In the genomic region with DNA sequence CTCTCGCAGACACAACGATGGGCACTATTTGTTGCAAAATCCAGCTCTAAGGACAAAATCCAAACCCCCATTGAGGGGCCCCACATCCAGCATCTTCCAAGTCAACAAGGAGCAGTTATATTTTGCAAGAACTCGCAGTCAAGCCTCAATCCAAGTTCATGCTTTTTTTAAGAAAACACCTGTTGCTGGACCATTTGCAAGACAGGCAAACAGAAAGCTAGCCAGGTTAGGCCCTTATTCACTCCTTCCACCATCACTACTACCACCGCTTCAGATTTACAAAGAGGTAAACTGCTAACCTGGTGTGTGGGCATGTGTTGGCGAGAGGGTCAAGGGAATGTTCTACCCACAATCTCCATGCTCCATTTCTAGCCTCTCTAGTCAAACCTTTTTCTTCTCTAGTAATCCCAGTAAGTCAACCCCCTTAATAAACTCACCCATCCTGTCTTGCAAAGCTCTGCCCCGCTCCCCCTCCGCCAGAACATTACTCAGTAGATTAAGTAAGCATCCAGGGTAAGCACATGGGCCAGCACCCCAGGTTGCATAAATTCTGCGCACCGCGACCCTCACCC, we compare ENCODE assay signal across 8 cellular contexts. TPM values are rescaled to one million over a fixed set of nuclear protein-coding genes. Genes with fewer than 3 reads are reported as not detected.
A peak's percentile ranks its signal among the peaks of the same experiment; 100 is the strongest.
DNase-seq lines count a peak whose midpoint lies in the region; ATAC-seq lines count a peak whose summit lies in the region.

No MANE protein-coding gene starts in this region.

- no peak for ATAC-seq in activated CD8-positive, alpha-beta T cell treated with anti-CD3 and anti-CD28 coated beads, Interleukin-2, amount 10 ng/mL, durations not matched to agents 7 days and 5 days
- ATAC-seq in HG02840 (IDR thresholded peaks at IDR 0.05; ENCODE audit: low FRiP score, unreplicated experiment) (no peak), HG02678 (IDR thresholded peaks at IDR 0.05; ENCODE audit: unreplicated experiment) (no peak)

- peaks cover 27% of the 10 kb centered on the region for H3K4me1 Mint-ChIP-seq in T-helper 1 cell treated with Interleukin-12 subunit alpha and Interleukin-12 subunit beta and Interleukin-4 antibody, amounts not matched to agents 30 μg/mL and 1 μg/mL, for 36 hours (ENCODE audit: low read depth)
- peaks cover 29% of the 10 kb centered on the region for H3K4me1 Mint-ChIP-seq in activated CD8-positive, alpha-beta T cell treated with anti-CD3 and anti-CD28 coated beads, Interleukin-2, amount 10 ng/mL, durations not matched to agents 7 days and 5 days (ENCODE audit: low read depth)

- H3K36me3 Mint-ChIP-seq in T-helper 1 cell treated with Interleukin-12 subunit alpha and Interleukin-12 subunit beta and Interleukin-4 antibody, amounts not matched to agents 30 μg/mL and 1 μg/mL, for 36 hours (ENCODE audit: low read depth) = no peaks in the 10 kb centered on the region
- H3K36me3 Mint-ChIP-seq in activated CD8-positive, alpha-beta T cell treated with anti-CD3 and anti-CD28 coated beads, Interleukin-2, amount 10 ng/mL, durations not matched to agents 7 days and 5 days (ENCODE audit: low read depth) = no peaks in the 10 kb centered on the region

- H3K4me3 Mint-ChIP-seq in T-helper 1 cell treated with Interleukin-12 subunit alpha and Interleukin-12 subunit beta and Interleukin-4 antibody, amounts not matched to agents 30 μg/mL and 1 μg/mL, for 36 hours = peak overlapping the region; percentile 89
- H3K4me3 Mint-ChIP-seq in activated CD8-positive, alpha-beta T cell treated with anti-CD3 and anti-CD28 coated beads, Interleukin-2, amount 10 ng/mL, durations not matched to agents 7 days and 5 days = peak overlapping the region; percentile 86

- H3K27ac Mint-ChIP-seq in T-helper 1 cell treated with Interleukin-12 subunit alpha and Interleukin-12 subunit beta and Interleukin-4 antibody, amounts not matched to agents 30 μg/mL and 1 μg/mL, for 36 hours = peak overlapping the region; percentile 84
- peak overlapping the region; percentile 78 for H3K27ac Mint-ChIP-seq in activated CD8-positive, alpha-beta T cell treated with anti-CD3 and anti-CD28 coated beads, Interleukin-2, amount 10 ng/mL, durations not matched to agents 7 days and 5 days

- no peaks in the 10 kb centered on the region for H3K27me3 Mint-ChIP-seq in T-helper 1 cell treated with Interleukin-12 subunit alpha and Interleukin-12 subunit beta and Interleukin-4 antibody, amounts not matched to agents 30 μg/mL and 1 μg/mL, for 36 hours (ENCODE audit: low read depth)
- no peaks in the 10 kb centered on the region for H3K27me3 Mint-ChIP-seq in activated CD8-positive, alpha-beta T cell treated with anti-CD3 and anti-CD28 coated beads, Interleukin-2, amount 10 ng/mL, durations not matched to agents 7 days and 5 days (ENCODE audit: low read depth)

- peak overlapping the region; percentile 70 for H3K4me3 ChIP-seq in iPS-11a (ENCODE audit: low read depth, low read length)

- CTCF ChIA-PET in activated CD8-positive, alpha-beta T cell treated with anti-CD3 and anti-CD28 coated beads, Interleukin-2, amount 10 ng/mL, durations not matched to agents 7 days and 5 days (lab: Charles Lee) = interaction anchor here (2.1 to 2.3 kb wide), 3 partner anchors 24 to 137 kb away, joined by 4 to 11 read pairs (median 7); no protein-coding TSS in a partner anchor

- H3K9me3 Mint-ChIP-seq in T-helper 1 cell treated with Interleukin-12 subunit alpha and Interleukin-12 subunit beta and Interleukin-4 antibody, amounts not matched to agents 30 μg/mL and 1 μg/mL, for 36 hours = no peaks in the 10 kb centered on the region
- no peaks in the 10 kb centered on the region for H3K9me3 Mint-ChIP-seq in activated CD8-positive, alpha-beta T cell treated with anti-CD3 and anti-CD28 coated beads, Interleukin-2, amount 10 ng/mL, durations not matched to agents 7 days and 5 days (ENCODE audit: insufficient read depth)

- no peak for DNase-seq in T-helper 1 cell
- DNase-seq in activated CD8-positive, alpha-beta T cell treated with anti-CD3 and anti-CD28 coated beads, Interleukin-2, amount 10 ng/mL, durations not matched to agents 7 days and 5 days = no peak
- peak; percentile 11 for DNase-seq in stromal cell of bone marrow (ENCODE audit: low read depth)
- DNase-seq in DMS153 treated with DMSO at 0.1 percent for 48 hours (lab: John Stamatoyannopoulos, UW; ENCODE audit: unreplicated experiment) = no peak

- POLR2A ChIA-PET in activated CD8-positive, alpha-beta T cell treated with anti-CD3 and anti-CD28 coated beads, Interleukin-2, amount 10 ng/mL, durations not matched to agents 7 days and 5 days (lab: Charles Lee) = interaction anchor here (1.0 kb wide), 1 partner anchor 278 kb away, joined by 3 read pairs; no protein-coding TSS in a partner anchor

RNA-seq across cellular contexts. Expression of a gene that starts 0.7 kb away (rescaled TPM):
- total RNA-seq in activated CD8-positive, alpha-beta T cell treated with anti-CD3 and anti-CD28 coated beads, Interleukin-2, amount 10 ng/mL, durations not matched to agents 7 days and 5 days = 10 to 100 TPM; 33.1 to 33.2 TPM

RNA-seq across cellular contexts. Expression of a gene that starts 50.7 kb away (rescaled TPM):
- total RNA-seq in activated CD8-positive, alpha-beta T cell treated with anti-CD3 and anti-CD28 coated beads, Interleukin-2, amount 10 ng/mL, durations not matched to agents 7 days and 5 days = 10 to 100 TPM; 79.5 to 87.2 TPM
